In genomic region chr19:5823579-5824281, GRCh38 we compare ENCODE assay signal across 10 cellular contexts. TPM values are rescaled to one million over a fixed set of nuclear protein-coding genes. Genes with fewer than 3 reads are reported as not detected.
DNase-seq lines count a peak whose midpoint lies in the region; FAIRE-seq and TF ChIP-seq lines count a peak whose summit lies in the region.
"Had no signal": no experiment of that assay in that cellular context is flagged by ENCODE, and none has a peak within 500 bp of the region (broad histone marks: within the 10 kb centered on the region; RNA-seq: fewer than 3 reads in every experiment).

No MANE protein-coding gene starts in this region.

- DNase-seq in D721Med (ENCODE audit: insufficient read length, low spot score) (no peak), WERI-Rb-1 (no peak), NCI-H146 treated with DMSO at 0.1 percent for 48 hours (lab: John Stamatoyannopoulos, UW; ENCODE audit: unreplicated experiment) (no peak), head of caudate nucleus (no peak)
- DNase-seq in activated CD4-positive, CD25-positive, alpha-beta regulatory T cell treated with anti-CD3 and anti-CD28 coated beads, Interleukin-2, amount 50 U/mL, for 72 hours: no peak
- no peak for DNase-seq in stimulated activated CD4-positive, alpha-beta T cell treated with anti-CD3 and anti-CD28 coated beads, Interleukin-4, amount 100 ng/mL, for 1 hour
- DNase-seq: spleen had no signal

- 62% methylated on average over 30 of the region's 30 CpGs for WGBS in liver

- no peak overlapping the region for H3K4me3 ChIP-seq in WERI-Rb-1 (ENCODE audit: low read depth, low read length)
- no peak overlapping the region for H3K4me3 ChIP-seq in liver (ENCODE audit: low read depth in 1 of 3, low read length in 3 of 3)
- H3K4me3 ChIP-seq: spleen had no signal

- no peaks in the 10 kb centered on the region for H3K27me3 ChIP-seq in WERI-Rb-1 (ENCODE audit: insufficient read depth, low read depth, severe bottlenecking)
- H3K27me3 ChIP-seq in liver (ENCODE audit: control insufficient read depth in 4 of 4, insufficient read depth in 4 of 4, low read length in 3 of 4): no peaks in the 10 kb centered on the region

- H3K36me3 ChIP-seq in WERI-Rb-1 (no peaks in the 10 kb centered on the region), liver (ENCODE audit: control insufficient read depth in 4 of 4, insufficient read depth in 3 of 4, low read depth in 1 of 4, low read length in 3 of 4) (no peaks in the 10 kb centered on the region)
- H3K36me3 ChIP-seq: spleen had no signal

- no peak overlapping the region for H3K9ac ChIP-seq in liver (ENCODE audit: low read depth in 1 of 2, low read length in 2 of 2)

- intact Hi-C loops in head of caudate nucleus (cut with DNase I): no loop called here

- H3K9me3 ChIP-seq in WERI-Rb-1 (ENCODE audit: severe bottlenecking): no peaks in the 10 kb centered on the region
- H3K9me3 ChIP-seq in liver (ENCODE audit: control insufficient read depth in 4 of 4, low read length in 3 of 4): no peaks in the 10 kb centered on the region

- H3K27ac ChIP-seq in WERI-Rb-1 (no peak overlapping the region), liver (ENCODE audit: low read depth in 1 of 2, low read length in 2 of 2) (no peak overlapping the region)
- H3K27ac ChIP-seq: spleen had no signal

- TF ChIP-seq CTCF in D721Med (IDR thresholded peaks at IDR 0.05; ENCODE audit: insufficient read depth, missing control alignments) (peak; percentile 61), LNCAP (IDR thresholded peaks at IDR 0.05) (peak; percentile 47; the same call in 1 of the 2 replicates), WERI-Rb-1 (IDR thresholded peaks at IDR 0.05; ENCODE audit: low read depth, low read length) (peak; percentile 36), liver (IDR thresholded peaks at IDR 0.05; ENCODE audit: low read depth, low read length, missing input control) (peak; percentile 28)

- TF ChIP-seq RAD21 in liver (IDR thresholded peaks at IDR 0.05): peak; percentile 67 to 71

- H3K4me1 ChIP-seq in liver (ENCODE audit: control insufficient read depth in 4 of 4, insufficient read depth in 4 of 4, low read length in 3 of 4): peaks cover 9 to 35% (median 20%) of the 10 kb centered on the region in 4 donors

- no peak for FAIRE-seq in D721Med (lab: Jason Lieb, UNC)

TF ChIP-seq in liver, 16 proteins besides CTCF, POLR2A, EP300 and RAD21:
- TF ChIP-seq EGR1 (IDR thresholded peaks at IDR 0.05; ENCODE audit: low read depth in 2 of 2): no peak
- TF ChIP-seq RXRA (IDR thresholded peaks at IDR 0.05): no peak
- peak in 1 of 2 donors; percentile 4 for TF ChIP-seq HNF4A (conservative IDR thresholded peaks at IDR 0.05)
- no peak for TF ChIP-seq ATF3 (IDR thresholded peaks at IDR 0.05)
- no peak for TF ChIP-seq JUND (IDR thresholded peaks at IDR 0.05)

RNA-seq across cellular contexts. Expression of gene FUT6, which starts 15.8 kb away (rescaled TPM):
- 1 to 10 TPM; 2.6 to 8.4 TPM for total RNA-seq in liver
- polyA plus RNA-seq in liver: 10 to 100 TPM in 1 of 2 donors, 1 to 10 TPM in 1; 6.2 to 14.0 TPM
- total RNA-seq: T-helper 1 cell treated with Interleukin-12 subunit alpha and Interleukin-12 subunit beta and Interleukin-4 antibody, amounts not matched to agents 30 ng/mL and 1 ng/mL, for 36 hours had no signal

RNA-seq across cellular contexts. Expression of gene NRTN, which starts 18.9 kb away (rescaled TPM):
- total RNA-seq in liver: 1 to 10 TPM; 3.3 to 3.7 TPM
- 1 to 10 TPM; 1.3 to 5.3 TPM for polyA plus RNA-seq in liver

RNA-seq across cellular contexts. Expression of gene FUT3, which starts 27.5 kb away (rescaled TPM):
- total RNA-seq in liver: under 1 TPM in 1 of 2 donors, not detected in 1; 0.25 TPM
- under 1 TPM; 0.27 to 0.47 TPM for polyA plus RNA-seq in liver
- total RNA-seq: spleen; T-helper 1 cell treated with Interleukin-12 subunit alpha and Interleukin-12 subunit beta and Interleukin-4 antibody, amounts not matched to agents 30 ng/mL and 1 ng/mL, for 36 hours had no signal

RNA-seq across cellular contexts. Expression of gene DUS3L, which starts 32.8 kb away (rescaled TPM):
- 10 to 100 TPM; 16.3 to 19.0 TPM for total RNA-seq in liver
- polyA plus RNA-seq in liver: 10 to 100 TPM; 12.2 to 17.4 TPM

RNA-seq across cellular contexts. Expression of gene PRR22, which starts 39.2 kb away (rescaled TPM):
- under 1 TPM; 0.42 to 0.84 TPM for total RNA-seq in liver
- 1 to 10 TPM in 1 of 2 donors, under 1 TPM in 1; 0.40 to 1.6 TPM for polyA plus RNA-seq in liver
